Comparison of ENCODE assay signal across 8 cellular contexts in the genomic region with DNA sequence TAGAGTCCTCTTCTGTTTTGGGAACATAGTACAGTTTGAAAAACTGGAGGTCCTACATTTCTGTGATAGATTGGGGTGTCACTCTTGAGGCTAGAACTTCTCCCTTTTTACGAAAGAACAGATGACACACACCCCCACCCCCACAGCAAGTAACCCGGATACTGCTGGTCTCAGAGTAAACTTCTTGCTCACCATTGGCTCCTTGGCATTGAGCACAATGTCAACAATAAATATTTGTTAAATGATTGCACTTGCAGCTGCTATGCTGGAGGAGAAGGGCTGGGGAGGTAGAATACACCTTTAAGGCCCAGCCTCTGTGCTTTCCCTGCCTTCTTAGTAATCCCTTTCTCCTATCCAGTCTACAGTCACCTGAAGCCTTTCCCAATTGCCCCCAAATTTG.
DNase-seq lines count a peak whose midpoint lies in the region; ATAC-seq and TF ChIP-seq lines count a peak whose summit lies in the region.
"Had no signal": no experiment of that assay in that cellular context is flagged by ENCODE, and none has a peak within 500 bp of the region (broad histone marks: within the 10 kb centered on the region; RNA-seq: fewer than 3 reads in every experiment).

No MANE protein-coding gene starts in this region.

- H3K4me3 Mint-ChIP-seq in chondrocyte (ENCODE audit: unreplicated experiment) (no peak overlapping the region), progenitor cell of endocrine pancreas (ENCODE audit: low read depth) (peak overlapping the region; percentile 22)

- peaks cover 50% of the 10 kb centered on the region for H3K4me1 Mint-ChIP-seq in chondrocyte (ENCODE audit: low read depth)
- peaks cover 38% of the 10 kb centered on the region for H3K4me1 Mint-ChIP-seq in progenitor cell of endocrine pancreas (ENCODE audit: low read depth)

- TF ChIP-seq CTCF in chondrocyte (IDR thresholded peaks at IDR 0.05) (no peak), progenitor cell of endocrine pancreas (IDR thresholded peaks at IDR 0.05; ENCODE audit: unreplicated experiment) (no peak)

- H3K27ac Mint-ChIP-seq in chondrocyte (ENCODE audit: unreplicated experiment) = peak overlapping the region; percentile 81
- H3K27ac Mint-ChIP-seq in progenitor cell of endocrine pancreas = peak overlapping the region; percentile 97
- no peak overlapping the region for H3K27ac Mint-ChIP-seq in activated naive CD4-positive, alpha-beta T cell treated with anti-CD3 and anti-CD28 coated beads, Interleukin-2, amount 50 U/mL, for 72 hours

- H3K36me3 Mint-ChIP-seq in chondrocyte (ENCODE audit: low read depth) (no peaks in the 10 kb centered on the region), progenitor cell of endocrine pancreas (ENCODE audit: insufficient read depth) (peaks cover 1% of the 10 kb centered on the region)
- peaks cover 0 to 19% of the 10 kb centered on the region in 2 donors for H3K36me3 Mint-ChIP-seq in activated naive CD4-positive, alpha-beta T cell treated with anti-CD3 and anti-CD28 coated beads, Interleukin-2, amount 50 U/mL, for 72 hours

- ATAC-seq in activated naive CD4-positive, alpha-beta T cell treated with anti-CD3 and anti-CD28 coated beads, Interleukin-2, amount 50 U/mL, for 72 hours = no peak
- ATAC-seq in HG02981 (IDR thresholded peaks at IDR 0.05; ENCODE audit: unreplicated experiment) = no peak

- H3K27me3 Mint-ChIP-seq in chondrocyte (ENCODE audit: low read depth) = no peaks in the 10 kb centered on the region
- no peaks in the 10 kb centered on the region for H3K27me3 Mint-ChIP-seq in progenitor cell of endocrine pancreas

- DNase-seq in DMS53 treated with DMSO at 0.1 percent for 48 hours (lab: John Stamatoyannopoulos, UW; ENCODE audit: unreplicated experiment) (peak; percentile 89), NCI-H1930 (lab: John Stamatoyannopoulos, UW) (peak; percentile 37 to 67), chondrocyte (ENCODE audit: low spot score) (no peak), progenitor cell of endocrine pancreas (ENCODE audit: low spot score, unreplicated experiment) (no peak), C1 segment of cervical spinal cord (lab: John Stamatoyannopoulos, UW) (no peak)
- no peak for DNase-seq in activated naive CD4-positive, alpha-beta T cell treated with anti-CD3 and anti-CD28 coated beads, Interleukin-2, amount 50 U/mL, for 72 hours (ENCODE audit: low spot score in 2 of 2)
- DNase-seq: caudate nucleus had no signal

- H3K9me3 Mint-ChIP-seq in chondrocyte (ENCODE audit: low read depth) = no peaks in the 10 kb centered on the region
- no peaks in the 10 kb centered on the region for H3K9me3 Mint-ChIP-seq in progenitor cell of endocrine pancreas (ENCODE audit: low read depth)
- no peaks in the 10 kb centered on the region for H3K9me3 Mint-ChIP-seq in activated naive CD4-positive, alpha-beta T cell treated with anti-CD3 and anti-CD28 coated beads, Interleukin-2, amount 50 U/mL, for 72 hours

Comparison
In these comparisons a context has a peak if more than half of its experiments do, and no peak if none do; other contexts are left out.
1. DNase-seq: peak in DMS53 treated with DMSO at 0.1 percent for 48 hours (single experiment) and NCI-H1930 (2 of 2); none in chondrocyte (single experiment), progenitor cell of endocrine pancreas (single experiment), activated naive CD4-positive, alpha-beta T cell treated with anti-CD3 and anti-CD28 coated beads, Interleukin-2, amount 50 U/mL, for 72 hours (0 of 2) and C1 segment of cervical spinal cord (0 of 14).
2. H3K27ac Mint-ChIP-seq: peak in chondrocyte (single experiment) and progenitor cell of endocrine pancreas (single experiment); none in activated naive CD4-positive, alpha-beta T cell treated with anti-CD3 and anti-CD28 coated beads, Interleukin-2, amount 50 U/mL, for 72 hours (0 of 2).